18 cellular contexts compared by ENCODE assay signal in the genomic region with DNA sequence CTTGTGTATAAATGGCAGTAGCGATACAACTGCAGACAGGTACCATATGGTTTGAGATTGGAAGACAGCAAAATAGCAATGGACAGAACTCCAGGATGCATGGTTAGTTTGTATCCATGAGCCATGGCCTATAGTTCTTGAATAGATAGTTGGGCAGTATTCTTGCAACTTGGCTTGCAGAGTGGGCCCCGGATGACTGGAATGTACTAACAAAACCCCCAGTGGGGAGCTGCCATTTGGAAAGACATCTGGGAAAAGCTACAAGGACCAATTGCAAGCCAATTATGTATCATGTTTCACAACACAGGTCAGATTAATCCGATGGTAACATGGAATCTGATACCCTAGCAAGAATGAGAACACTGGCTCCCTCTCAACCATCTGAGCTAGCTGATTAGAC.
DNase-seq lines count a peak whose midpoint lies in the region; ATAC-seq and TF ChIP-seq lines count a peak whose summit lies in the region.
"Had no signal": no experiment of that assay in that cellular context is flagged by ENCODE, and none has a peak within 500 bp of the region (broad histone marks: within the 10 kb centered on the region; RNA-seq: fewer than 3 reads in every experiment).

No MANE protein-coding gene starts in this region.

- no peaks in the 10 kb centered on the region for H3K27me3 Mint-ChIP-seq in T-helper 17 cell
- H3K27me3 Mint-ChIP-seq: IgD-negative memory B cell had no signal

- no peak overlapping the region for H4K5ac ChIP-seq in mesendoderm (ENCODE audit: low read length)

- no peaks in the 10 kb centered on the region for H3K79me2 ChIP-seq in mesendoderm (ENCODE audit: control insufficient read depth, insufficient read depth, low read length)

- no peaks in the 10 kb centered on the region for H3K27me3 ChIP-seq in transverse colon
- no peaks in the 10 kb centered on the region for H3K27me3 ChIP-seq in mesendoderm (ENCODE audit: insufficient read depth, low read length, poor library complexity)
- H3K27me3 ChIP-seq: SJSA1 had no signal

- H3K4me1 ChIP-seq in transverse colon: no peaks in the 10 kb centered on the region
- no peaks in the 10 kb centered on the region for H3K4me1 ChIP-seq in mesendoderm (ENCODE audit: control insufficient read depth, low read depth, low read length)
- H3K4me1 ChIP-seq: HAP-1, SJSA1 had no signal

- no peak overlapping the region for H2BK15ac ChIP-seq in mesendoderm (replicated peaks; ENCODE audit: low read depth)

- H3K36me3 Mint-ChIP-seq in T-helper 17 cell (ENCODE audit: low read depth): no peaks in the 10 kb centered on the region
- H3K36me3 Mint-ChIP-seq: IgD-negative memory B cell had no signal

- H2BK5ac ChIP-seq in mesendoderm (ENCODE audit: low read length): no peak overlapping the region

- H3K9ac ChIP-seq in mesendoderm (ENCODE audit: low read length): no peak overlapping the region

- DNase-seq in NCI-H1105 treated with DMSO at 0.1 percent for 48 hours (lab: John Stamatoyannopoulos, UW) (peak; percentile 46), NCI-H146 treated with DMSO at 0.1 percent for 48 hours (lab: John Stamatoyannopoulos, UW; ENCODE audit: unreplicated experiment) (peak; percentile 61), NCI-H524 treated with DMSO at 0.1 percent for 48 hours (lab: John Stamatoyannopoulos, UW) (peak; percentile 96), SK-N-DZ (ENCODE audit: low spot score) (peak; percentile 18), transverse colon (no peak), mesendoderm (no peak), T-helper 17 cell (no peak)
- DNase-seq: AML-193, DND-41, Karpas-422, NCI-H1930, NCI-H526, PC-3, SW 1271 had no signal

- 70 to 83% methylated on average over 2 to 3 of the region's 3 CpGs for WGBS in transverse colon (ENCODE audit: low coverage in 1 of 2), 2 donors
- no CpG with 5 or more reads among the region's 3 CpGs for WGBS in mesendoderm (ENCODE audit: extremely low coverage, insufficient coverage, low lambda C conversion rate)

- no peak overlapping the region for H3K4ac ChIP-seq in mesendoderm (ENCODE audit: low read depth, low read length)

- H3K79me1 ChIP-seq in mesendoderm (ENCODE audit: low read length): no peaks in the 10 kb centered on the region

- intact Hi-C loops in transverse colon (cut with DNase I; ENCODE audit: low total_unique reads): no loop called here

- no peak overlapping the region for H3K18ac ChIP-seq in mesendoderm (ENCODE audit: low read length)

- TF ChIP-seq EP300 in transverse colon (IDR thresholded peaks at IDR 0.05; ENCODE audit: low read depth): no peak

- no peak overlapping the region for H3K56ac ChIP-seq in mesendoderm (ENCODE audit: low read length)

- H3K27ac ChIP-seq in transverse colon (no peak overlapping the region), mesendoderm (ENCODE audit: low read depth, low read length) (no peak overlapping the region)
- H3K27ac ChIP-seq: C4-2B, SJSA1 had no signal

- TF ChIP-seq POLR2A in transverse colon (IDR thresholded peaks at IDR 0.05): no peak

- H3K4me3 ChIP-seq in transverse colon: no peak overlapping the region
- H3K4me3 ChIP-seq in mesendoderm (ENCODE audit: low read length): no peak overlapping the region
- H3K4me3 ChIP-seq: HAP-1, SJSA1 had no signal

- no peak overlapping the region for H3K23ac ChIP-seq in mesendoderm (ENCODE audit: low read length)

- H3K9me3 ChIP-seq in transverse colon (peaks cover 5 to 10% of the 10 kb centered on the region in 2 donors), T-helper 17 cell (ENCODE audit: control insufficient read depth, low read length, poor library complexity, severe bottlenecking) (no peaks in the 10 kb centered on the region)
- H3K9me3 ChIP-seq: HAP-1, SJSA1 had no signal

- H2BK120ac ChIP-seq in mesendoderm (ENCODE audit: low read depth, low read length): no peak overlapping the region

- in situ Hi-C loops in transverse colon (cut with MboI; ENCODE audit: low pct_ligation_motif_present in 1 of 4, low pct_unique_long_range_greater_than_20kb in 1 of 4, low sequenced_read_pairs in 3 of 4): no loop called here

- H3K36me3 ChIP-seq in transverse colon (no peaks in the 10 kb centered on the region), mesendoderm (ENCODE audit: control insufficient read depth, insufficient read depth, low read length) (no peaks in the 10 kb centered on the region)
- H3K36me3 ChIP-seq: HAP-1, SJSA1 had no signal

- TF ChIP-seq CTCF in transverse colon (IDR thresholded peaks at IDR 0.05): no peak

- H3K4me2 ChIP-seq in mesendoderm (ENCODE audit: low read length): no peak overlapping the region

- no peak overlapping the region for H3K27ac Mint-ChIP-seq in T-helper 17 cell
- H3K27ac Mint-ChIP-seq: IgD-negative memory B cell had no signal

- H4K8ac ChIP-seq in mesendoderm (ENCODE audit: low read depth, low read length): no peak overlapping the region

- H3K4me3 Mint-ChIP-seq in T-helper 17 cell: no peak overlapping the region
- H3K4me3 Mint-ChIP-seq: IgD-negative memory B cell had no signal

- no peak for ATAC-seq in T-helper 17 cell
- ATAC-seq: PC-3 had no signal

- no peaks in the 10 kb centered on the region for H3K4me1 Mint-ChIP-seq in T-helper 17 cell
- H3K4me1 Mint-ChIP-seq: IgD-negative memory B cell had no signal

- no peak overlapping the region for H2AK5ac ChIP-seq in mesendoderm (ENCODE audit: low read length)

Comparison
In these comparisons a context has a peak if more than half of its experiments do, and no peak if none do; other contexts are left out.
1. DNase-seq: peak in NCI-H1105 treated with DMSO at 0.1 percent for 48 hours (single experiment), NCI-H146 treated with DMSO at 0.1 percent for 48 hours (single experiment), NCI-H524 treated with DMSO at 0.1 percent for 48 hours (single experiment) and SK-N-DZ (single experiment); none in transverse colon (single experiment), mesendoderm (single experiment) and T-helper 17 cell (0 of 3).